ENCODE assay signal across 24 cellular contexts in the genomic region with DNA sequence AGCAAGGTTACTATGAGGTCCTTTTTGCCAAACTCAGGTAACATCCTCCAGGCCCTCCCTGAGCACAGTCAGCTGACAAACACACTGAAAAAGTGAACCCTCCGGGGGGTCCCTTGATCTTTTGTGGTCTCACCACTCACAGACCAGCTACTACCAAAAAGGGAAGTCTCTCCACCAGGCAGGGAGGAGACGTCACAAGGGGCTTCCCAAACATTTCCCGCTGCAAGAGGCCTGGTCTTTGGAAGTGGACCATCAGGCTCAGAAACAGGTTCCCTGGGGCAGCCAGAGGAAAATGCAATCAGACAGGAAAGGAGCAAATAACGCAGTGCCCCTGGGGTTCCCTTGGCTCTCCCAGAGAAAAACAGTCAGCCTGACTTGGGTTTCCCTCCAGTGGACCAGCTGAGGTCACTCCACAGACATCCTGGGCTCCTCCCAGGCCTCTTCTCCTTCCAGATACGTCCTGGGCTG. TPM values are rescaled to one million over a fixed set of nuclear protein-coding genes. Genes with fewer than 3 reads are reported as not detected.
DNase-seq lines count a peak whose midpoint lies in the region; ATAC-seq and TF ChIP-seq lines count a peak whose summit lies in the region.
"Had no signal": no experiment of that assay in that cellular context is flagged by ENCODE, and none has a peak within 500 bp of the region (broad histone marks: within the 10 kb centered on the region; RNA-seq: fewer than 3 reads in every experiment).

No MANE protein-coding gene starts in this region.

- H3K36me3 Mint-ChIP-seq in endodermal cell (ENCODE audit: low read depth): no peaks in the 10 kb centered on the region
- H3K36me3 Mint-ChIP-seq in stimulated activated naive CD8-positive, alpha-beta T cell treated with anti-CD3 and anti-CD28 coated beads, Interleukin-15, Interleukin-2, amounts not matched to agents 100 ng/mL and 50 ng/mL, for 24 hours (ENCODE audit: low read depth): no peaks in the 10 kb centered on the region
- H3K36me3 Mint-ChIP-seq: CD4-positive, alpha-beta memory T cell; mesothelial cell of epicardium; T-cell had no signal

- H3K36me3 ChIP-seq in endodermal cell (ENCODE audit: control insufficient read depth, insufficient read depth, low read length): no peaks in the 10 kb centered on the region
- H3K36me3 ChIP-seq: neutrophil, right lobe of liver, vagina had no signal

- H3K4me3 ChIP-seq in NB4 (ENCODE audit: low read depth, low read length): no peak overlapping the region
- no peak overlapping the region for H3K4me3 ChIP-seq in endodermal cell (ENCODE audit: low read length)
- H3K4me3 ChIP-seq: A549, right lobe of liver, vagina had no signal

- H3K9me3 ChIP-seq in endodermal cell (ENCODE audit: control insufficient read depth, low read length): no peaks in the 10 kb centered on the region
- H3K9me3 ChIP-seq: A549, neutrophil, right lobe of liver, vagina had no signal

- TF ChIP-seq CTCF in NB4 (IDR thresholded peaks at IDR 0.05; ENCODE audit: low read depth, low read length) (no peak), endodermal cell (conservative IDR thresholded peaks at IDR 0.05) (no peak)

- no peak for TF ChIP-seq POLR2A in NB4 (IDR thresholded peaks at IDR 0.05; ENCODE audit: extremely low read depth, insufficient read length)

- H3K27me3 ChIP-seq in endodermal cell (ENCODE audit: control insufficient read depth, insufficient read depth, low read length, poor library complexity, severe bottlenecking): no peaks in the 10 kb centered on the region
- H3K27me3 ChIP-seq: right lobe of liver, vagina had no signal

- H3K4me3 Mint-ChIP-seq in endodermal cell: no peak overlapping the region
- no peak overlapping the region for H3K4me3 Mint-ChIP-seq in stimulated activated naive CD8-positive, alpha-beta T cell treated with anti-CD3 and anti-CD28 coated beads, Interleukin-15, Interleukin-2, amounts not matched to agents 100 ng/mL and 50 ng/mL, for 24 hours
- H3K4me3 Mint-ChIP-seq: activated CD4-positive, alpha-beta memory T cell treated with anti-CD3 and anti-CD28 coated beads, Interleukin-2, amount 10 ng/mL, durations not matched to agents 7 days and 5 days; CD4-positive, alpha-beta memory T cell; mesothelial cell of epicardium; T-cell had no signal

- no peaks in the 10 kb centered on the region for H3K4me1 ChIP-seq in endodermal cell (ENCODE audit: control insufficient read depth, insufficient read depth, low read length)
- H3K4me1 ChIP-seq: A549, right lobe of liver, vagina had no signal

- no peaks in the 10 kb centered on the region for H3K9me3 Mint-ChIP-seq in endodermal cell
- no peaks in the 10 kb centered on the region for H3K9me3 Mint-ChIP-seq in stimulated activated naive CD8-positive, alpha-beta T cell treated with anti-CD3 and anti-CD28 coated beads, Interleukin-15, Interleukin-2, amounts not matched to agents 100 ng/mL and 50 ng/mL, for 24 hours
- H3K9me3 Mint-ChIP-seq: activated CD4-positive, alpha-beta memory T cell treated with anti-CD3 and anti-CD28 coated beads, Interleukin-2, amount 10 ng/mL, durations not matched to agents 7 days and 5 days; CD4-positive, alpha-beta memory T cell; mesothelial cell of epicardium; T-cell had no signal

- ATAC-seq in Right ventricle myocardium superior (ENCODE audit: poor library complexity): peak; percentile 37
- ATAC-seq in HG03432 (IDR thresholded peaks at IDR 0.05; ENCODE audit: unreplicated experiment): no peak
- ATAC-seq: A549, right lobe of liver had no signal

- no peak overlapping the region for H3K9ac ChIP-seq in endodermal cell (ENCODE audit: extremely low read depth, low read length, poor library complexity, severe bottlenecking)

- 79 to 80% methylated on average over 4 to 5 of the region's 5 CpGs for WGBS in endodermal cell (ENCODE audit: insufficient coverage in 1 of 2, insufficient read length in 1 of 2), 2 experiments

- peak overlapping the region; percentile 35 for H3K27ac Mint-ChIP-seq in endodermal cell
- peak overlapping the region; percentile 26 for H3K27ac Mint-ChIP-seq in stimulated activated naive CD8-positive, alpha-beta T cell treated with anti-CD3 and anti-CD28 coated beads, Interleukin-15, Interleukin-2, amounts not matched to agents 100 ng/mL and 50 ng/mL, for 24 hours
- H3K27ac Mint-ChIP-seq: activated CD4-positive, alpha-beta memory T cell treated with anti-CD3 and anti-CD28 coated beads, Interleukin-2, amount 10 ng/mL, durations not matched to agents 7 days and 5 days; CD4-positive, alpha-beta memory T cell; mesothelial cell of epicardium had no signal

- intact Hi-C loops in Right ventricle myocardium superior (cut with DNase I): no loop called here
- intact Hi-C loops in cardiac septum (cut with DNase I): no loop called here

- H3K27me3 Mint-ChIP-seq in endodermal cell (ENCODE audit: insufficient read depth): no peaks in the 10 kb centered on the region
- H3K27me3 Mint-ChIP-seq in stimulated activated naive CD8-positive, alpha-beta T cell treated with anti-CD3 and anti-CD28 coated beads, Interleukin-15, Interleukin-2, amounts not matched to agents 100 ng/mL and 50 ng/mL, for 24 hours: no peaks in the 10 kb centered on the region
- H3K27me3 Mint-ChIP-seq: activated CD4-positive, alpha-beta memory T cell treated with anti-CD3 and anti-CD28 coated beads, Interleukin-2, amount 10 ng/mL, durations not matched to agents 7 days and 5 days; CD4-positive, alpha-beta memory T cell; T-cell had no signal

- H3K4me1 Mint-ChIP-seq in endodermal cell: peaks cover 4% of the 10 kb centered on the region
- peaks cover 65% of the 10 kb centered on the region for H3K4me1 Mint-ChIP-seq in stimulated activated naive CD8-positive, alpha-beta T cell treated with anti-CD3 and anti-CD28 coated beads, Interleukin-15, Interleukin-2, amounts not matched to agents 100 ng/mL and 50 ng/mL, for 24 hours (ENCODE audit: low read depth)

- no peak for DNase-seq in Right ventricle myocardium superior
- no peak for DNase-seq in cardiac septum (ENCODE audit: low spot score)
- peak; percentile 70 for DNase-seq in NB4 (ENCODE audit: low read depth)
- peak; percentile 78 for DNase-seq in endodermal cell
- DNase-seq in middle frontal gyrus (ENCODE audit: extremely low spot score, low spot score): no peak
- no peak for DNase-seq in GF-D8 (lab: John Stamatoyannopoulos, UW)
- DNase-seq: activated CD4-positive, alpha-beta memory T cell treated with anti-CD3 and anti-CD28 coated beads, Interleukin-2, amount 10 ng/mL, durations not matched to agents 7 days and 5 days; activated T-cell treated with anti-CD3 and anti-CD28 coated beads, Interleukin-2, amount 50 U/mL, for 48 hours; CD4-positive, alpha-beta memory T cell; Karpas-422; kidney glomerular epithelial cell; NCI-H1417 treated with DMSO at 0.1 percent for 48 hours; NCI-H345; right lobe of liver; substantia nigra had no signal

- H3K27ac ChIP-seq in endodermal cell (ENCODE audit: low read depth, low read length): no peak overlapping the region
- H3K27ac ChIP-seq: A549, neutrophil, right lobe of liver, RWPE1, vagina, VCaP had no signal

RNA-seq across cellular contexts. Expression of gene POMC, which starts 38.7 kb away (rescaled TPM):
- total RNA-seq in Right ventricle myocardium superior: 9.2 TPM
- total RNA-seq in cardiac septum: 3.1 TPM
- 10 to 100 TPM; 10.9 to 14.5 TPM for total RNA-seq in endodermal cell
- polyA plus RNA-seq in endodermal cell (2013, experiment 1 of 2): 3.7 TPM
- polyA plus RNA-seq in endodermal cell (2013, experiment 2 of 2): 4.1 TPM
- total RNA-seq: mesothelial cell of epicardium had no signal
- polyA plus RNA-seq: A549 had no signal

Comparison
In these comparisons a context has a peak if more than half of its experiments do, and no peak if none do; other contexts are left out.
1. DNase-seq: peak in NB4 (single experiment) and endodermal cell (single experiment); none in Right ventricle myocardium superior (single experiment), cardiac septum (single experiment), middle frontal gyrus (single experiment) and GF-D8 (single experiment).